7 cellular contexts compared by ENCODE assay signal in the genomic region with DNA sequence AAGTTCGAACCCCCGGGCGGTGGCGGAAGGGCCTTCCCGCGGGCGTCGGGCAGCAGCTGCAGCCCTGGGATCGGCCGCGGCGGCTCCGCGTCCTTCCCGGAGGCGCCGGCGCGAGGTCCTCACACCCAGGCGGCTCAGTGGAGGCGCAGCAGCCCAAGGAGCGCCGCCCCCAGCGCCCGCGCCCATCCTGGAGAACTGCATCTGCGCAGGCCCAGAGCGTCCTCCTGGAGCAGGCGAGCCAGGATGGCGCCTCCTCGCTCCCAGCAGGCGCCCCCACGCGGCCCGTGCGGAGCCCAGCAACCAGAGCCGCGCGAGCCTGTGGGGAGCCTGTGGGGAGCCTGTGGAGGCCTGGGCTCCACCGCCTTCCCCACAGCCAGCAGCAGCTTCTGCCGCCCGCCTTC.
DNase-seq lines count a peak whose midpoint lies in the region; ATAC-seq, FAIRE-seq and TF ChIP-seq lines count a peak whose summit lies in the region.
"Not testable (repeated sequence)": the region's sequence is repeated elsewhere in the genome, so short reads cannot be mapped to it uniquely, and the experiment has no call there.

No MANE protein-coding gene starts in this region.

- not testable (repeated sequence) for BruUV-seq in K562 (replicated peaks; lab: Mats Ljungman, UMichigan)

- ATAC-seq in T-cell (replicated peaks in 1 of 4): peak in 3 of 4 experiments; percentile 56 to 85 (median 61)
- peak; percentile 6 to 72 for ATAC-seq in activated T-cell treated with anti-CD3 and anti-CD28 coated beads, Interleukin-2, amount 50 U/mL, for 72 hours (replicated peaks in 1 of 2)
- ATAC-seq in K562: peak; percentile 82
- ATAC-seq in stimulated activated effector memory CD8-positive, alpha-beta T cell treated with anti-CD3 and anti-CD28 coated beads, Interleukin-12 subunit alpha, Interleukin-12 subunit beta, amount 100 ng/mL, for 72 hours: peak; percentile 73

- not testable (repeated sequence) for H3K9me3 Mint-ChIP-seq in T-cell; activated CD4-positive, alpha-beta T cell treated with anti-CD3 and anti-CD28 coated beads, Interleukin-2, amount 10 ng/mL, durations not matched to agents 24 days and 14 days; activated T-cell treated with anti-CD3 and anti-CD28 coated beads, Interleukin-2, amount 50 U/mL, for 72 hours; stimulated activated effector memory CD8-positive, alpha-beta T cell treated with anti-CD3 and anti-CD28 coated beads, Interleukin-12 subunit alpha, Interleukin-12 subunit beta, amount 100 ng/mL, for 72 hours

- not testable (repeated sequence) for H3K36me3 Mint-ChIP-seq in T-cell; activated CD4-positive, alpha-beta T cell treated with anti-CD3 and anti-CD28 coated beads, Interleukin-2, amount 10 ng/mL, durations not matched to agents 24 days and 14 days (ENCODE audit: low read depth); activated T-cell treated with anti-CD3 and anti-CD28 coated beads, Interleukin-2, amount 50 U/mL, for 72 hours (ENCODE audit: insufficient read depth in 2 of 2); stimulated activated effector memory CD8-positive, alpha-beta T cell treated with anti-CD3 and anti-CD28 coated beads, Interleukin-12 subunit alpha, Interleukin-12 subunit beta, amount 100 ng/mL, for 72 hours

- not testable (repeated sequence) for H3K27ac Mint-ChIP-seq in T-cell; activated CD4-positive, alpha-beta T cell treated with anti-CD3 and anti-CD28 coated beads, Interleukin-2, amount 10 ng/mL, durations not matched to agents 24 days and 14 days; activated T-cell treated with anti-CD3 and anti-CD28 coated beads, Interleukin-2, amount 50 U/mL, for 72 hours
- peak overlapping the region; percentile 62 for H3K27ac Mint-ChIP-seq in stimulated activated effector memory CD8-positive, alpha-beta T cell treated with anti-CD3 and anti-CD28 coated beads, Interleukin-12 subunit alpha, Interleukin-12 subunit beta, amount 100 ng/mL, for 72 hours

- POLR2A ChIA-PET in T-cell (lab: Charles Lee); K562 (lab: Yijun Ruan, JAX): not testable (repeated sequence)

- not testable (repeated sequence) for FAIRE-seq in K562 (lab: Jason Lieb, UNC)

- H3K9me1 ChIP-seq in K562 (ENCODE audit: control insufficient read depth, insufficient read depth, low read length): not testable (repeated sequence)

- not testable (repeated sequence) for H3K36me3 ChIP-seq in K562 (ENCODE audit: control insufficient read depth, insufficient read depth, low read length)

- CTCF ChIA-PET in T-cell (lab: Charles Lee); K562 (lab: Yijun Ruan, JAX; ENCODE audit: low intra/inter-chr PET ratio): not testable (repeated sequence)

- intact Hi-C loops in activated CD4-positive, alpha-beta T cell treated with anti-CD3 and anti-CD28 coated beads, Interleukin-2, amount 10 ng/mL, durations not matched to agents 24 days and 14 days (cut with micrococcal nuclease); K562 (cut with micrococcal nuclease): not testable (repeated sequence)

- H3K27me3 Mint-ChIP-seq in T-cell; activated CD4-positive, alpha-beta T cell treated with anti-CD3 and anti-CD28 coated beads, Interleukin-2, amount 10 ng/mL, durations not matched to agents 24 days and 14 days; activated T-cell treated with anti-CD3 and anti-CD28 coated beads, Interleukin-2, amount 50 U/mL, for 72 hours (ENCODE audit: low read depth): not testable (repeated sequence)

- H3K4me3 Mint-ChIP-seq in T-cell: peak overlapping the region in 2 of 3 donors; percentile 61 to 63
- H3K4me3 Mint-ChIP-seq in activated CD4-positive, alpha-beta T cell treated with anti-CD3 and anti-CD28 coated beads, Interleukin-2, amount 10 ng/mL, durations not matched to agents 24 days and 14 days: peak overlapping the region; percentile 78
- H3K4me3 Mint-ChIP-seq in activated T-cell treated with anti-CD3 and anti-CD28 coated beads, Interleukin-2, amount 50 U/mL, for 72 hours: peak overlapping the region; percentile 49 to 70
- H3K4me3 Mint-ChIP-seq in stimulated activated effector memory CD8-positive, alpha-beta T cell treated with anti-CD3 and anti-CD28 coated beads, Interleukin-12 subunit alpha, Interleukin-12 subunit beta, amount 100 ng/mL, for 72 hours: peak overlapping the region; percentile 64

- in situ Hi-C loops in K562 (cut with MboI): not testable (repeated sequence)

- not testable (repeated sequence) for TF ChIP-seq RAD21 in K562 (CRISPR knock-in tag; conservative IDR thresholded peaks at IDR 0.05 in 1 of 2, IDR thresholded peaks at IDR 0.05 in 1 of 2)

- peak; percentile 91 for DNase-seq in NCI-H69 (lab: John Stamatoyannopoulos, UW)
- DNase-seq in T-cell: peak in 20 of 34 experiments; percentile 8 to 68 (median 31)
- peak; percentile 92 for DNase-seq in activated CD4-positive, alpha-beta T cell treated with anti-CD3 and anti-CD28 coated beads, Interleukin-2, amount 10 ng/mL, durations not matched to agents 24 days and 14 days
- peak in 1 of 2 donors; percentile 67 for DNase-seq in activated T-cell treated with anti-CD3 and anti-CD28 coated beads, Interleukin-2, amount 50 U/mL, for 72 hours
- peak; percentile 8 to 47 (median 10) for DNase-seq in K562 (ENCODE audit: extremely low read depth in 1 of 4, low spot score in 3 of 4)
- peak; percentile 32 to 67 for DNase-seq in stimulated activated effector memory CD8-positive, alpha-beta T cell treated with anti-CD3 and anti-CD28 coated beads, Interleukin-12 subunit alpha, Interleukin-12 subunit beta, amount 100 ng/mL, for 72 hours (ENCODE audit: low spot score in 2 of 2)

- 40% methylated on average over 3 of the region's 42 CpGs for WGBS in K562 (ENCODE audit: insufficient coverage, low coverage, missing lambda C conversion rate)

- not testable (repeated sequence) for TF ChIP-seq CTCF in K562 (IDR thresholded peaks at IDR 0.05 in 2 of 3, conservative IDR thresholded peaks at IDR 0.05 in 1 of 3; ENCODE audit: insufficient read depth in 2 of 3, low read depth in 1 of 3, low read length in 3 of 3)

- not testable (repeated sequence) for TF ChIP-seq POLR2A in K562 (conservative IDR thresholded peaks at IDR 0.05)

- H3K4me1 ChIP-seq in K562 (replicated peaks in 1 of 2; ENCODE audit: control insufficient read depth in 2 of 2, insufficient read depth in 2 of 2, low read length in 2 of 2): not testable (repeated sequence)

- peak overlapping the region in 1 of 2 experiments; percentile 26; a peak in 1 of 4 replicates for H3K9ac ChIP-seq in K562 (ENCODE audit: insufficient read depth in 1 of 2, low read depth in 2 of 2, low read length in 2 of 2)

- peaks cover 25 to 35% (median 29%) of the 10 kb centered on the region in 3 donors for H3K4me1 Mint-ChIP-seq in T-cell
- H3K4me1 Mint-ChIP-seq in activated CD4-positive, alpha-beta T cell treated with anti-CD3 and anti-CD28 coated beads, Interleukin-2, amount 10 ng/mL, durations not matched to agents 24 days and 14 days: peaks cover 25% of the 10 kb centered on the region
- H3K4me1 Mint-ChIP-seq in activated T-cell treated with anti-CD3 and anti-CD28 coated beads, Interleukin-2, amount 50 U/mL, for 72 hours (ENCODE audit: low read depth): peaks cover 33% of the 10 kb centered on the region
- H3K4me1 Mint-ChIP-seq in stimulated activated effector memory CD8-positive, alpha-beta T cell treated with anti-CD3 and anti-CD28 coated beads, Interleukin-12 subunit alpha, Interleukin-12 subunit beta, amount 100 ng/mL, for 72 hours: peaks cover 25% of the 10 kb centered on the region

- not testable (repeated sequence) for H3K79me2 ChIP-seq in K562 (ENCODE audit: control insufficient read depth, insufficient read depth, low read length)

- not testable (repeated sequence) for H3K9me3 ChIP-seq in K562 (replicated peaks; ENCODE audit: control insufficient read depth, insufficient read depth, low read depth, low read length)

- H3K4me2 ChIP-seq in K562 (ENCODE audit: insufficient read depth, low read length): not testable (repeated sequence)

- H3K4me3 ChIP-seq in GM08714 (ENCODE audit: low read length) (peak overlapping the region; percentile 60; the same call in 1 of the 2 replicates), K562 (peak overlapping the region; percentile 24; the same call in 1 of the 2 replicates)

- not testable (repeated sequence) for H3K27me3 ChIP-seq in K562 (ENCODE audit: control insufficient read depth in 2 of 2, insufficient read depth in 2 of 2, low read length in 2 of 2)

- not testable (repeated sequence) for TF ChIP-seq EP300 in K562 (IDR thresholded peaks at IDR 0.05; ENCODE audit: low read length)

- 0 out of 3 replicates have a peak overlapping the region, but pooled peaks have one; percentile 33 for H3K27ac ChIP-seq in K562 (ENCODE audit: extremely low read depth, low read depth, low read length)

- not testable (repeated sequence) for H2AFZ ChIP-seq in K562 (ENCODE audit: low read depth, low read length)

- not testable (repeated sequence) for H4K20me1 ChIP-seq in K562 (replicated peaks; ENCODE audit: control insufficient read depth, insufficient read depth, low read length)

TF ChIP-seq in K562, 482 proteins besides CTCF, POLR2A, EP300 and RAD21:
- peak; percentile 21; the same call in 1 of the 2 replicates for TF ChIP-seq RBFOX2 (IDR thresholded peaks at IDR 0.05; ENCODE audit: low read depth, low read length)
- peak; percentile 67; the same call in 1 of the 2 replicates for TF ChIP-seq L3MBTL2 (IDR thresholded peaks at IDR 0.05)
- TF ChIP-seq NRF1 (conservative IDR thresholded peaks at IDR 0.05 in 1 of 2, IDR thresholded peaks at IDR 0.05 in 1 of 2): peak; percentile 75 to 77
- TF ChIP-seq SAFB (IDR thresholded peaks at IDR 0.05; ENCODE audit: borderline replicate concordance, low read depth, low read length): peak; percentile 47; the same call in 1 of the 2 replicates
- peak; percentile 29 for TF ChIP-seq KDM5B (IDR thresholded peaks at IDR 0.05; ENCODE audit: insufficient replicate concordance, low read depth, low read length)
- TF ChIP-seq PHF8 (IDR thresholded peaks at IDR 0.05; ENCODE audit: borderline replicate concordance, low read length): peak; percentile 36; the same call in 1 of the 2 replicates
- TF ChIP-seq POLR2G (IDR thresholded peaks at IDR 0.05; ENCODE audit: low read depth, low read length): peak; percentile 53
